Comparison of ENCODE assay signal across 26 cellular contexts in genomic region chr16:86622700-86623615, GRCh38. TPM values are rescaled to one million over a fixed set of nuclear protein-coding genes. Genes with fewer than 3 reads are reported as not detected.
"Had no signal": no experiment of that assay in that cellular context is flagged by ENCODE, and none has a peak within 500 bp of the region (broad histone marks: within the 10 kb centered on the region; RNA-seq: fewer than 3 reads in every experiment).

No MANE protein-coding gene starts in this region.

- H3K36me3 ChIP-seq: heart right ventricle, left ventricle myocardium inferior, neural progenitor cell, neutrophil, right atrium auricular region, sigmoid colon, spleen, tibial nerve, vagina had no signal

- H3K9ac ChIP-seq: neural progenitor cell had no signal

- H3K4me1 Mint-ChIP-seq: naive thymus-derived CD4-positive, alpha-beta T cell; stimulated activated memory B cell treated with anti-CD40 and anti-IgM and Interleukin-4, amounts not matched to agents 10 μg/mL and 1 μg/mL and 100 μg/mL, for 72 hours; stimulated activated naive CD8-positive, alpha-beta T cell treated with anti-CD3 and anti-CD28 coated beads, Interleukin-15, amount 100 ng/mL, for 72 hours had no signal

- H3K4me3 Mint-ChIP-seq: naive thymus-derived CD4-positive, alpha-beta T cell; natural killer cell treated with Interleukin-12 subunit alpha and Interleukin-12 subunit beta and Interleukin-15 and Interleukin-18, amount 100 ng/mL, for 72 hours; neural progenitor cell; stimulated activated memory B cell treated with anti-CD40 and anti-IgM and Interleukin-4, amounts not matched to agents 10 μg/mL and 1 μg/mL and 100 μg/mL, for 72 hours; stimulated activated naive CD8-positive, alpha-beta T cell treated with anti-CD3 and anti-CD28 coated beads, Interleukin-15, amount 100 ng/mL, for 72 hours; type B pancreatic cell had no signal

- H3K79me2 ChIP-seq: hepatocyte had no signal

- H3K27ac ChIP-seq: heart right ventricle, hepatocyte, left ventricle myocardium inferior, neural progenitor cell, neutrophil, right atrium auricular region, sigmoid colon, spleen, tibial nerve, vagina had no signal

- H3K36me3 Mint-ChIP-seq: naive thymus-derived CD4-positive, alpha-beta T cell; natural killer cell treated with Interleukin-12 subunit alpha and Interleukin-12 subunit beta and Interleukin-15 and Interleukin-18, amount 100 ng/mL, for 72 hours; neural progenitor cell; stimulated activated memory B cell treated with anti-CD40 and anti-IgM and Interleukin-4, amounts not matched to agents 10 μg/mL and 1 μg/mL and 100 μg/mL, for 72 hours; type B pancreatic cell had no signal

- H3K4me3 ChIP-seq: heart right ventricle, hepatocyte, left ventricle myocardium inferior, lung, mucosa of descending colon, neural progenitor cell, right atrium auricular region, sigmoid colon, spleen, tibial nerve, vagina had no signal

- H3K9me3 Mint-ChIP-seq: naive thymus-derived CD4-positive, alpha-beta T cell; natural killer cell treated with Interleukin-12 subunit alpha and Interleukin-12 subunit beta and Interleukin-15 and Interleukin-18, amount 100 ng/mL, for 72 hours; neural progenitor cell; stimulated activated memory B cell treated with anti-CD40 and anti-IgM and Interleukin-4, amounts not matched to agents 10 μg/mL and 1 μg/mL and 100 μg/mL, for 72 hours; stimulated activated naive CD8-positive, alpha-beta T cell treated with anti-CD3 and anti-CD28 coated beads, Interleukin-15, amount 100 ng/mL, for 72 hours; type B pancreatic cell had no signal

- H2AFZ ChIP-seq: hepatocyte, neural progenitor cell had no signal

- ATAC-seq: heart right ventricle; mucosa of descending colon; naive thymus-derived CD4-positive, alpha-beta T cell; natural killer cell treated with Interleukin-12 subunit alpha and Interleukin-12 subunit beta and Interleukin-15 and Interleukin-18, amount 100 ng/mL, for 72 hours; stimulated activated memory B cell treated with anti-CD40 and anti-IgM and Interleukin-4, amounts not matched to agents 10 μg/mL and 1 μg/mL and 100 μg/mL, for 72 hours; stimulated activated naive CD8-positive, alpha-beta T cell treated with anti-CD3 and anti-CD28 coated beads, Interleukin-15, amount 100 ng/mL, for 72 hours had no signal

- H3K27me3 ChIP-seq: hepatocyte, neural progenitor cell, neutrophil, right atrium auricular region, tibial nerve, vagina had no signal

- FAIRE-seq: small intestine had no signal

- DNase-seq: heart right ventricle; islet precursor cell; left ventricle myocardium inferior; mesendoderm; midbrain; mucosa of descending colon; naive thymus-derived CD4-positive, alpha-beta T cell; occipital lobe; sigmoid colon; small intestine; spleen; stimulated activated CD4-positive, alpha-beta T cell treated with anti-CD3 and anti-CD28 coated beads, Interleukin-4, amount 100 ng/mL, for 24 hours; stimulated activated naive CD4-positive, alpha-beta T cell treated with Interleukin-2 at 50 U/mL for 16 hours; stimulated activated naive CD8-positive, alpha-beta T cell treated with anti-CD3 and anti-CD28 coated beads, Interleukin-15, amount 100 ng/mL, for 72 hours; substantia nigra had no signal

- H3K27ac Mint-ChIP-seq: naive thymus-derived CD4-positive, alpha-beta T cell; natural killer cell treated with Interleukin-12 subunit alpha and Interleukin-12 subunit beta and Interleukin-15 and Interleukin-18, amount 100 ng/mL, for 72 hours; neural progenitor cell; progenitor cell of endocrine pancreas; stimulated activated memory B cell treated with anti-CD40 and anti-IgM and Interleukin-4, amounts not matched to agents 10 μg/mL and 1 μg/mL and 100 μg/mL, for 72 hours; type B pancreatic cell had no signal

- H3K4me2 ChIP-seq: hepatocyte, neural progenitor cell had no signal

- H3K4me1 ChIP-seq: heart right ventricle, left ventricle myocardium inferior, neural progenitor cell, right atrium auricular region, sigmoid colon, spleen, tibial nerve, vagina had no signal

- H3K9me3 ChIP-seq: left ventricle myocardium inferior, mucosa of descending colon, neutrophil, right atrium auricular region, sigmoid colon, spleen, tibial nerve, vagina had no signal

RNA-seq across cellular contexts. Expression of gene FOXL1, which starts 44.6 kb away (rescaled TPM):
- total RNA-seq: naive thymus-derived CD4-positive, alpha-beta T cell; natural killer cell treated with Interleukin-12 subunit alpha and Interleukin-12 subunit beta and Interleukin-15 and Interleukin-18, amount 100 ng/mL, for 72 hours; progenitor cell of endocrine pancreas; spleen had no signal
- polyA plus RNA-seq: naive thymus-derived CD4-positive, alpha-beta T cell had no signal

RNA-seq across cellular contexts. Expression of gene FOXC2, which starts 56.3 kb away (rescaled TPM):
- total RNA-seq: hepatocyte; naive thymus-derived CD4-positive, alpha-beta T cell; natural killer cell treated with Interleukin-12 subunit alpha and Interleukin-12 subunit beta and Interleukin-15 and Interleukin-18, amount 100 ng/mL, for 72 hours; progenitor cell of endocrine pancreas; spleen had no signal
- polyA plus RNA-seq: naive thymus-derived CD4-positive, alpha-beta T cell had no signal
